ENCODE assay signal across 1 cellular context in the genomic region with DNA sequence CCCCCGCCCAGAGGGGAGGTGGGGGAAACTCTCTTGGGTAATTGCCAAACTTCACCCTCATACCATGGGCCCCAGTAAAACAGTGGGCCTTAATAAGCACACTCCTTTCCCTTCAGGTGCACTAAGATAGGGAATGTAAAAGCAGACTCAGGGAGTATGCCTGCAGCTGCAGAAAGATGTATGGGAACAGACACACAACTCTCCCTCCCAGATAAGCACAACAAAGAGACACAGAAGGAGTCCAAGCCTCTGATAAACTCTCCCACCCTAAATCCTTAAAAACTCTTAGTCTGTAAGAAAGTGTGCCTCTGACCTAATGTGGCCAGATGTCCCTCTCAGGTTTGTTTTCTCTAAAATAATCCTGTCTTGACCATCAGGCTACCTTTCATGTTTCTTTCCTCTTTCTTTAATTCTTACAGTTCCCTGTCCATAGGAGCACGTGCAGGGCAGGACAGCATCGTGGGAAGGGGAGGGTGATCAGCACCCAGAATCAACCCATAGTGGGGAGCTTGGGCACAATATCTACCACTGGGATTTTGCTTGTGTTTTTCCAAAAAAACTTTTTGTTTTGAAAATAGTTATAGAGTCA.
TF ChIP-seq lines count a peak whose summit lies in the region.

No MANE protein-coding gene starts in this region.

TF ChIP-seq in K562, 482 proteins besides CTCF, POLR2A, EP300 and RAD21 (continued from another document):
- TF ChIP-seq BACH1 (tag; IDR thresholded peaks at IDR 0.05) = no peak
- TF ChIP-seq HLTF (IDR thresholded peaks at IDR 0.05) = peak; percentile 100
- no peak for TF ChIP-seq PHB2 (IDR thresholded peaks at IDR 0.05; ENCODE audit: low read depth)
- peak; percentile 54; the same call in 1 of the 2 replicates for TF ChIP-seq CHAMP1 (IDR thresholded peaks at IDR 0.05)
- TF ChIP-seq ZNF57 (CRISPR knock-in tag; IDR thresholded peaks at IDR 0.05) = no peak
- no peak for TF ChIP-seq RB1 (IDR thresholded peaks at IDR 0.05; ENCODE audit: low read depth)
- TF ChIP-seq TBL1XR1 (IDR thresholded peaks at IDR 0.05; ENCODE audit: low read length in 2 of 2) = no peak
- no peak for TF ChIP-seq ZBTB33 (CRISPR knock-in tag; IDR thresholded peaks at IDR 0.05)
- TF ChIP-seq ARID1B (IDR thresholded peaks at IDR 0.05) = peak; percentile 27
- TF ChIP-seq CHD1 (IDR thresholded peaks at IDR 0.05; ENCODE audit: low read length) = no peak
- no peak for TF ChIP-seq SMARCE1 (IDR thresholded peaks at IDR 0.05)
- peak; percentile 64 to 84 for TF ChIP-seq TRIM24 (IDR thresholded peaks at IDR 0.05)
- peak; percentile 65; the same call in 1 of the 2 replicates for TF ChIP-seq TAL1 (IDR thresholded peaks at IDR 0.05)
- no peak for TF ChIP-seq HNRNPL (IDR thresholded peaks at IDR 0.05; ENCODE audit: low read depth, low read length)
- 0 out of 2 replicates have a peak, but pooled peaks have one; percentile 26 for TF ChIP-seq L3MBTL2 (IDR thresholded peaks at IDR 0.05)
- no peak for TF ChIP-seq ZNF24 (IDR thresholded peaks at IDR 0.05)
- TF ChIP-seq ARNT (IDR thresholded peaks at IDR 0.05) = 0 out of 4 replicates have a peak, but pooled peaks of 1 of the 2 experiments have one; percentile 66
- TF ChIP-seq KLF10 (CRISPR knock-in tag; IDR thresholded peaks at IDR 0.05) = no peak
- no peak for TF ChIP-seq GATA2 (CRISPR knock-in tag; IDR thresholded peaks at IDR 0.05)
- no peak for TF ChIP-seq NFE2 (IDR thresholded peaks at IDR 0.05; ENCODE audit: low read depth)
- TF ChIP-seq TAF9B (IDR thresholded peaks at IDR 0.05; ENCODE audit: partially characterized antibody) = no peak
- no peak for TF ChIP-seq ZNF133 (CRISPR knock-in tag; IDR thresholded peaks at IDR 0.05)
- peak; percentile 98 for TF ChIP-seq TRIM28 (IDR thresholded peaks at IDR 0.05)
- peak in 1 of 2 experiments; percentile 95; a peak in 2 of 3 replicates for TF ChIP-seq CBX3 (IDR thresholded peaks at IDR 0.05; ENCODE audit: borderline replicate concordance in 1 of 2, low read length in 2 of 2)
- no peak for TF ChIP-seq PURB (CRISPR knock-in tag; IDR thresholded peaks at IDR 0.05; ENCODE audit: low read depth)
- TF ChIP-seq PTTG1 (tag; IDR thresholded peaks at IDR 0.05; ENCODE audit: low read depth) = no peak
- TF ChIP-seq ARHGAP35 (IDR thresholded peaks at IDR 0.05; ENCODE audit: partially characterized antibody) = no peak
- TF ChIP-seq, protein P1, sequence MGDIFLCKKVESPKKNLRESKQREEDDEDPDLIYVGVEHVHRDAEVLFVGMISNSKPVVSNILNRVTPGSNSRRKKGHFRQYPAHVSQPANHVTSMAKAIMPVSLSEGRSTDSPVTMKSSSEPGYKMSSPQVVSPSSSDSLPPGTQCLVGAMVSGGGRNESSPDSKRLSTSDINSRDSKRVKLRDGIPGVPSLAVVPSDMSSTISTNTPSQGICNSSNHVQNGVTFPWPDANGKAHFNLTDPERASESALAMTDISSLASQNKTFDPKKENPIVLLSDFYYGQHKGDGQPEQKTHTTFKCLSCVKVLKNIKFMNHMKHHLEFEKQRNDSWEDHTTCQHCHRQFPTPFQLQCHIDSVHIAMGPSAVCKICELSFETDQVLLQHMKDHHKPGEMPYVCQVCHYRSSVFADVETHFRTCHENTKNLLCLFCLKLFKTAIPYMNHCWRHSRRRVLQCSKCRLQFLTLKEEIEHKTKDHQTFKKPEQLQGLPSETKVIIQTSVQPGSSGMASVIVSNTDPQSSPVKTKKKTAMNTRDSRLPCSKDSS (IDR thresholded peaks at IDR 0.05; ENCODE audit: low read depth, partially characterized antibody) = peak; percentile 90
- TF ChIP-seq NCOR1 (IDR thresholded peaks at IDR 0.05) = peak; percentile 51; the same call in 1 of the 2 replicates
- TF ChIP-seq LARP7 (IDR thresholded peaks at IDR 0.05) = no peak
